Comparison of ENCODE assay signal across 20 cellular contexts in genomic region chr7:100839361-100839760, GRCh38.
"Had no signal": no experiment of that assay in that cellular context is flagged by ENCODE, and none has a peak within 500 bp of the region (broad histone marks: within the 10 kb centered on the region; RNA-seq: fewer than 3 reads in every experiment).

No MANE protein-coding gene starts in this region.

- H3K4me3 ChIP-seq: esophagus squamous epithelium, lower lobe of right lung, neural progenitor cell, prostate gland, right atrium auricular region, sigmoid colon, stomach, testis, tibial artery, upper lobe of left lung had no signal

- ATAC-seq: effector memory CD8-positive, alpha-beta T cell; left ventricle myocardium superior; lower lobe of right lung; naive thymus-derived CD4-positive, alpha-beta T cell; stimulated activated effector memory CD8-positive, alpha-beta T cell treated with anti-CD3 and anti-CD28 coated beads, Interleukin-12 subunit alpha, Interleukin-12 subunit beta, amount 100 ng/mL, for 72 hours had no signal

- H3K36me3 ChIP-seq: esophagus squamous epithelium, lower lobe of right lung, neural progenitor cell, prostate gland, right atrium auricular region, sigmoid colon, stomach, tibial artery, upper lobe of left lung had no signal

- H3K9me3 ChIP-seq: esophagus squamous epithelium, lower lobe of right lung, prostate gland, right atrium auricular region, sigmoid colon, stomach, testis, tibial artery, upper lobe of left lung had no signal

- H3K4me1 ChIP-seq: prostate gland had no signal

- H3K27me3 ChIP-seq: esophagus squamous epithelium, neural progenitor cell, right atrium auricular region, sigmoid colon, stomach, testis, tibial artery, upper lobe of left lung had no signal

- DNase-seq: cortex of kidney; effector memory CD8-positive, alpha-beta T cell; erythroblast; esophagus squamous epithelium; left ventricle myocardium superior; lower lobe of right lung; naive thymus-derived CD4-positive, alpha-beta T cell; nucleus accumbens; sigmoid colon; stimulated activated CD4-positive, alpha-beta T cell treated with anti-CD3 and anti-CD28 coated beads, Interleukin-2, amount 100 ng/mL, for 24 hours; stimulated activated CD4-positive, alpha-beta T cell treated with anti-CD3 and anti-CD28 coated beads, Interleukin-4, amount 100 ng/mL, for 24 hours; stimulated activated naive CD4-positive, alpha-beta T cell treated with Interleukin-2 at 50 U/mL for 16 hours; stomach; testis; tibial artery; upper lobe of left lung had no signal

- H3K27ac ChIP-seq: esophagus squamous epithelium, lower lobe of right lung, prostate gland, right atrium auricular region, sigmoid colon, stomach, testis, tibial artery, upper lobe of left lung had no signal
